In the genomic region with DNA sequence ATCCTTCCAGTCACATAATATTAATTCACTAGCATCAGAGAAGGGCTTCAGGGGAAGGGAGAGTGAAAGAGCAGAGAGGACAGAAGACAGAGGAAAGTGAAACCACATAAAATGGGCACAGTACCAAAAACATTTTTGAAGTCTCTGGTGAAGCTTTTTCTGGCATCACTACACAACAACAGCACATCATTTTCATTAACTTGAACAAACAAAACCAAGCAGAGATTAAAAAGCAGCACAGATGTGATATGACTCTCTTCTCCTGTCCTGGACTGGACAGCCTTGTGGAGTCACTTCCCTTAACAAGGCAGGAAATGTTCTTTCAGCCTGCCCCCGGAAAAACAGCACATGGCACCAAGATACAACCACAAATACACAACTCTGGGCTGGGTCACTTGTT, we compare ENCODE assay signal across 12 cellular contexts.
DNase-seq lines count a peak whose midpoint lies in the region; ATAC-seq and TF ChIP-seq lines count a peak whose summit lies in the region.
"Had no signal": no experiment of that assay in that cellular context is flagged by ENCODE, and none has a peak within 500 bp of the region (broad histone marks: within the 10 kb centered on the region; RNA-seq: fewer than 3 reads in every experiment).

No MANE protein-coding gene starts in this region.

- no peak overlapping the region for H3K27ac Mint-ChIP-seq in activated naive CD8-positive, alpha-beta T cell treated with anti-CD3 and anti-CD28 coated beads, Interleukin-2, amount 50 U/mL, for 24 hours
- H3K27ac Mint-ChIP-seq: activated T-cell treated with anti-CD3 and anti-CD28 coated beads, Interleukin-2, amount 50 U/mL, for 24 hours; natural killer cell treated with Interleukin-12 subunit alpha and Interleukin-12 subunit beta and Interleukin-15 and Interleukin-18, amount 100 ng/mL, for 72 hours had no signal

- no peak overlapping the region for H2AFZ ChIP-seq in PC-3 (ENCODE audit: low read length)
- H2AFZ ChIP-seq in fibroblast of lung (ENCODE audit: low read length): peak overlapping the region; percentile 27
- H2AFZ ChIP-seq in osteoblast (ENCODE audit: low read length): no peak overlapping the region

- no peaks in the 10 kb centered on the region for H3K27me3 Mint-ChIP-seq in activated naive CD8-positive, alpha-beta T cell treated with anti-CD3 and anti-CD28 coated beads, Interleukin-2, amount 50 U/mL, for 24 hours
- H3K27me3 Mint-ChIP-seq: activated T-cell treated with anti-CD3 and anti-CD28 coated beads, Interleukin-2, amount 50 U/mL, for 24 hours; natural killer cell treated with Interleukin-12 subunit alpha and Interleukin-12 subunit beta and Interleukin-15 and Interleukin-18, amount 100 ng/mL, for 72 hours had no signal

- ATAC-seq in PC-3 (peak; percentile 83), HG02981 (IDR thresholded peaks at IDR 0.05; ENCODE audit: unreplicated experiment) (no peak)
- ATAC-seq in activated naive CD8-positive, alpha-beta T cell treated with anti-CD3 and anti-CD28 coated beads, Interleukin-2, amount 50 U/mL, for 24 hours: no peak
- ATAC-seq: natural killer cell treated with Interleukin-12 subunit alpha and Interleukin-12 subunit beta and Interleukin-15 and Interleukin-18, amount 100 ng/mL, for 72 hours had no signal

- peaks cover 8% of the 10 kb centered on the region for H3F3A ChIP-seq in PC-3 (ENCODE audit: low read length, unreplicated experiment)

- H3K36me3 ChIP-seq in PC-3 (ENCODE audit: low read depth, low read length) (no peaks in the 10 kb centered on the region), fibroblast of lung (ENCODE audit: control insufficient read depth, insufficient read depth, low read length) (no peaks in the 10 kb centered on the region), osteoblast (ENCODE audit: insufficient read depth, low read length) (no peaks in the 10 kb centered on the region), vagina (no peaks in the 10 kb centered on the region)

- no TSS peak for BruUV-seq in PC-3 (replicated peaks; lab: Mats Ljungman, UMichigan)

- POLR2A ChIA-PET in PC-3 (lab: Charles Lee; ENCODE audit: unreplicated experiment): no interaction called here

- no peaks in the 10 kb centered on the region for H3K79me2 ChIP-seq in PC-3 (ENCODE audit: low read length)
- no peaks in the 10 kb centered on the region for H3K79me2 ChIP-seq in fibroblast of lung (ENCODE audit: control insufficient read depth, insufficient read depth, low read length)
- no peaks in the 10 kb centered on the region for H3K79me2 ChIP-seq in osteoblast (ENCODE audit: insufficient read depth, low read length)

- no peaks in the 10 kb centered on the region for H3K4me1 Mint-ChIP-seq in activated naive CD8-positive, alpha-beta T cell treated with anti-CD3 and anti-CD28 coated beads, Interleukin-2, amount 50 U/mL, for 24 hours

- H4K20me1 ChIP-seq in PC-3 (ENCODE audit: low read length): no peaks in the 10 kb centered on the region
- H4K20me1 ChIP-seq in fibroblast of lung (ENCODE audit: control insufficient read depth, extremely low read depth, insufficient read depth, low read length): no peaks in the 10 kb centered on the region
- no peaks in the 10 kb centered on the region for H4K20me1 ChIP-seq in osteoblast (ENCODE audit: insufficient read depth, low read length)

- no peaks in the 10 kb centered on the region for H3K9me3 ChIP-seq in PC-3 (ENCODE audit: low read length)
- no peaks in the 10 kb centered on the region for H3K9me3 ChIP-seq in fibroblast of lung (ENCODE audit: control insufficient read depth, insufficient read depth, low read depth, low read length)
- H3K9me3 ChIP-seq in osteoblast (ENCODE audit: low read depth, low read length): no peaks in the 10 kb centered on the region
- no peaks in the 10 kb centered on the region for H3K9me3 ChIP-seq in vagina

- CTCF ChIA-PET in PC-3 (lab: Charles Lee): no interaction called here

- peak; percentile 6 for DNase-seq in GM12865 (ENCODE audit: low read depth)
- DNase-seq in PC-3: peak; percentile 78
- DNase-seq in fibroblast of lung (ENCODE audit: low read depth in 2 of 2): peak; percentile 45 to 81
- peak; percentile 77 for DNase-seq in osteoblast (ENCODE audit: insufficient read length, low spot score, missing footprints)
- DNase-seq in vagina (ENCODE audit: extremely low spot score in 2 of 2): no peak
- no peak for DNase-seq in Ammon's horn (ENCODE audit: low spot score)
- DNase-seq in activated naive CD8-positive, alpha-beta T cell treated with anti-CD3 and anti-CD28 coated beads, Interleukin-2, amount 50 U/mL, for 24 hours: no peak
- DNase-seq: activated T-cell treated with anti-CD3 and anti-CD28 coated beads, Interleukin-2, amount 50 U/mL, for 24 hours; NCI-H2171; stimulated activated CD4-positive, alpha-beta T cell treated with anti-CD3 and anti-CD28 coated beads, Interleukin-4, amount 100 ng/mL, for 1 hour had no signal

- H3K9me2 ChIP-seq in PC-3 (replicated peaks; ENCODE audit: low read length): peaks cover 5% of the 10 kb centered on the region; the same call in 1 of the 2 replicates

- H3K9ac ChIP-seq in PC-3 (ENCODE audit: low read length) (peak overlapping the region; percentile 35; the same call in 1 of the 2 replicates), fibroblast of lung (ENCODE audit: insufficient read depth, low read length) (no peak overlapping the region)

- TF ChIP-seq CTCF in GM12865 (IDR thresholded peaks at IDR 0.05; ENCODE audit: insufficient read depth, low read depth, low read length, missing control alignments): no peak
- TF ChIP-seq CTCF in PC-3 (conservative IDR thresholded peaks at IDR 0.05; ENCODE audit: low read depth, low read length): no peak
- TF ChIP-seq CTCF in fibroblast of lung (conservative IDR thresholded peaks at IDR 0.05 in 1 of 2, IDR thresholded peaks at IDR 0.05 in 1 of 2; ENCODE audit: low read depth in 1 of 2, low read length in 2 of 2): no peak
- no peak for TF ChIP-seq CTCF in osteoblast (IDR thresholded peaks at IDR 0.05; ENCODE audit: extremely low read depth, low read depth, low read length)
- TF ChIP-seq CTCF in vagina (IDR thresholded peaks at IDR 0.05): no peak

- H3K4me3 ChIP-seq in GM12865 (ENCODE audit: low read depth, low read length) (no peak overlapping the region), PC-3 (ENCODE audit: low read length) (peak overlapping the region; percentile 19; the same call in 1 of the 2 replicates), fibroblast of lung (replicated peaks in 1 of 4; ENCODE audit: control extremely low read depth in 1 of 4, insufficient read depth in 1 of 4, low read depth in 3 of 4, low read length in 4 of 4) (no peak overlapping the region), osteoblast (ENCODE audit: insufficient read depth, low read length) (no peak overlapping the region), vagina (no peak overlapping the region)

- H3K9me3 Mint-ChIP-seq in activated naive CD8-positive, alpha-beta T cell treated with anti-CD3 and anti-CD28 coated beads, Interleukin-2, amount 50 U/mL, for 24 hours: peaks cover 5% of the 10 kb centered on the region

- H3K4me2 ChIP-seq in PC-3 (ENCODE audit: low read length): peak overlapping the region; percentile 47
- H3K4me2 ChIP-seq in fibroblast of lung (ENCODE audit: extremely low read depth, insufficient read depth, low read length): peak overlapping the region; percentile 34
- peak overlapping the region; percentile 38 for H3K4me2 ChIP-seq in osteoblast (ENCODE audit: insufficient read depth, low read length)

- no peaks in the 10 kb centered on the region for H3K36me3 Mint-ChIP-seq in activated naive CD8-positive, alpha-beta T cell treated with anti-CD3 and anti-CD28 coated beads, Interleukin-2, amount 50 U/mL, for 24 hours (ENCODE audit: low read depth)
- H3K36me3 Mint-ChIP-seq: natural killer cell treated with Interleukin-12 subunit alpha and Interleukin-12 subunit beta and Interleukin-15 and Interleukin-18, amount 100 ng/mL, for 72 hours had no signal

- intact Hi-C loops in PC-3 (cut with micrococcal nuclease) (loop anchor here (10.0 kb wide), 1 partner anchor 109 kb away; a partner anchor contains a TSS), vagina (cut with DNase I) (no loop called here)

- no peaks in the 10 kb centered on the region for H3K27me3 ChIP-seq in PC-3 (ENCODE audit: low read length)
- no peaks in the 10 kb centered on the region for H3K27me3 ChIP-seq in fibroblast of lung (ENCODE audit: control insufficient read depth, insufficient read depth, low read length)
- no peaks in the 10 kb centered on the region for H3K27me3 ChIP-seq in osteoblast (ENCODE audit: insufficient read depth, low read length)
- no peaks in the 10 kb centered on the region for H3K27me3 ChIP-seq in vagina

- H3K4me3 Mint-ChIP-seq in activated naive CD8-positive, alpha-beta T cell treated with anti-CD3 and anti-CD28 coated beads, Interleukin-2, amount 50 U/mL, for 24 hours: no peak overlapping the region
- H3K4me3 Mint-ChIP-seq: activated T-cell treated with anti-CD3 and anti-CD28 coated beads, Interleukin-2, amount 50 U/mL, for 24 hours; natural killer cell treated with Interleukin-12 subunit alpha and Interleukin-12 subunit beta and Interleukin-15 and Interleukin-18, amount 100 ng/mL, for 72 hours had no signal

- peak overlapping the region; percentile 92 for H3K27ac ChIP-seq in PC-3 (ENCODE audit: low read length)
- H3K27ac ChIP-seq in fibroblast of lung (ENCODE audit: insufficient read depth, low read length): peak overlapping the region; percentile 79
- peak overlapping the region; percentile 32 for H3K27ac ChIP-seq in osteoblast (ENCODE audit: low read depth, low read length)
- no peak overlapping the region for H3K27ac ChIP-seq in vagina

- H3K4me1 ChIP-seq in PC-3 (ENCODE audit: insufficient read depth, low read length) (peaks cover 25% of the 10 kb centered on the region), fibroblast of lung (ENCODE audit: control insufficient read depth, extremely low read depth, insufficient read depth, low read length) (peaks cover 6% of the 10 kb centered on the region), osteoblast (ENCODE audit: insufficient read depth, low read length) (peaks cover 14% of the 10 kb centered on the region), vagina (peaks cover 4% of the 10 kb centered on the region)

- no peak for TF ChIP-seq POLR2A in vagina (IDR thresholded peaks at IDR 0.05)

Comparison
In these comparisons a context has a peak if more than half of its experiments do, and no peak if none do; other contexts are left out.
1. DNase-seq: peak in GM12865 (single experiment), PC-3 (single experiment), fibroblast of lung (2 of 2) and osteoblast (single experiment); none in vagina (0 of 2), Ammon's horn (single experiment) and activated naive CD8-positive, alpha-beta T cell treated with anti-CD3 and anti-CD28 coated beads, Interleukin-2, amount 50 U/mL, for 24 hours (single experiment).
2. Peak in every context shown above with its lines, with median percentiles within 50 percentile points of each other: H3K4me2 ChIP-seq.